ENCODE assay signal across 21 cellular contexts in the genomic region with DNA sequence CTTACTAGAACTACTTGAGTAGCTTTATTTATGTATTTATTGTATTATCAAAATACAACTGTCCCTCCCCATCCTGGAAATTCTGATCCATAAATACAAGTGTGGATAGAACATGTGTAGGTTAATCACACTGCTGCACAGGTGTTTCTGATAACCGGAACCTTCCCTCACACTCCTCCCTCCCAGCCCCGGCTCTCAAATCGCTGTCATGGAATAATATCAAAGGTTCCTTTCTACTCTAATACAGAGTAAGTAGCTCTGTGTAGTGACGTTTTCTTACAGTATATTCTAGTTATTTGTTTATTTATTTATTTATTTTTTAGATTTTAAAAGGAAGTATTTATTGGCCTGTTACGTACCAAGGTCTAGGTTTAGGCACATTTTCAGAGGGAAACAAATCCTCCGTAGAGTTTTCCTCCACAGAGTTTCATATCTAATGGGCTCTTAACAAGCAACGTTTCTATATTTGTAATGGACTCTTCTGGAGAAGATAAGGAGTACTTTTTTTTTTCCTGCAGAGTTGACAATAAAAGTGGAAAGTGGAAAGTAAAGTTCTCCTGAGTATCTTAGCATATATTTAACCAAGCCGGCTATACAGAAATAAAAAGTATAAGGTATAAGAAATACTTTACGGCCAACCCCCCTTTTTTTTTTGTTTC.
A peak's percentile ranks its signal among the peaks of the same experiment; 100 is the strongest.
DNase-seq lines count a peak whose midpoint lies in the region; ATAC-seq, FAIRE-seq and TF ChIP-seq lines count a peak whose summit lies in the region.
"Had no signal": no experiment of that assay in that cellular context is flagged by ENCODE, and none has a peak within 500 bp of the region (broad histone marks: within the 10 kb centered on the region; RNA-seq: fewer than 3 reads in every experiment).

No MANE protein-coding gene starts in this region.

- H3K27me3 ChIP-seq in right atrium auricular region (no peaks in the 10 kb centered on the region), small intestine (ENCODE audit: control insufficient read depth in 2 of 2, insufficient read depth in 2 of 2, low read length in 2 of 2) (no peaks in the 10 kb centered on the region), tibial artery (no peaks in the 10 kb centered on the region)
- H3K27me3 ChIP-seq: BLaER1 had no signal

- H3K4me1 ChIP-seq in right atrium auricular region, result no peaks in the 10 kb centered on the region
- no peaks in the 10 kb centered on the region for H3K4me1 ChIP-seq in small intestine (ENCODE audit: control insufficient read depth in 2 of 2, insufficient read depth in 1 of 2, low read depth in 1 of 2, low read length in 1 of 2)
- H3K4me1 ChIP-seq in tibial artery, result no peaks in the 10 kb centered on the region
- H3K4me1 ChIP-seq: BLaER1, Caco-2 had no signal

- peaks cover 0 to 7% of the 10 kb centered on the region in 2 donors for H3K9me3 ChIP-seq in right atrium auricular region
- no peaks in the 10 kb centered on the region for H3K9me3 ChIP-seq in small intestine (ENCODE audit: control insufficient read depth, low read depth)
- no peaks in the 10 kb centered on the region for H3K9me3 ChIP-seq in tibial artery
- H3K9me3 ChIP-seq: BLaER1, Caco-2 had no signal

- no peak for DNase-seq in Right ventricle myocardium superior
- no peak for DNase-seq in right atrium auricular region (ENCODE audit: low spot score)
- DNase-seq in left ventricle myocardium superior, result no peak
- DNase-seq in cardiac septum (ENCODE audit: low spot score), result no peak
- DNase-seq in small intestine, result peak; percentile 63
- DNase-seq in tibial artery, result no peak
- DNase-seq: Caco-2; CD4-positive, CD25-positive, alpha-beta regulatory T cell; CD8-positive, alpha-beta T cell; DMS153; DND-41; GM23248; H7; HCEC 1CT had no signal

- 19 to 60% (median 41%) methylated on average over 9 of the region's 9 CpGs for WGBS in small intestine, 3 donors

- H3K4me3 ChIP-seq in right atrium auricular region, result no peak overlapping the region
- no peak overlapping the region for H3K4me3 ChIP-seq in small intestine (ENCODE audit: low read depth in 1 of 2, low read length in 2 of 2)
- no peak overlapping the region for H3K4me3 ChIP-seq in tibial artery
- H3K4me3 ChIP-seq: BLaER1, GM23248 had no signal

- ATAC-seq in Right ventricle myocardium superior (ENCODE audit: poor library complexity), result peak; percentile 71
- peak; percentile 57 for ATAC-seq in left ventricle myocardium superior
- ATAC-seq: CD8-positive, alpha-beta T cell had no signal

- TF ChIP-seq CTCF in right atrium auricular region (IDR thresholded peaks at IDR 0.05) (no peak), tibial artery (IDR thresholded peaks at IDR 0.05) (no peak)

- H3K27ac ChIP-seq in right atrium auricular region (no peak overlapping the region), small intestine (ENCODE audit: low read depth in 1 of 2, low read length in 1 of 2) (no peak overlapping the region), tibial artery (no peak overlapping the region)
- H3K27ac ChIP-seq: 22Rv1, BLaER1, C4-2B, GM23248 had no signal

- FAIRE-seq in small intestine (lab: Jason Lieb, UNC), result no peak
- FAIRE-seq: A204.1, G401.6, GM12892, H1 had no signal

- intact Hi-C loops in Right ventricle myocardium superior (cut with DNase I) (no loop called here), left ventricle myocardium superior (cut with micrococcal nuclease) (no loop called here), cardiac septum (cut with DNase I) (no loop called here), tibial artery (cut with DNase I; ENCODE audit: low total_unique reads) (no loop called here)

- H3K36me3 ChIP-seq in right atrium auricular region (no peaks in the 10 kb centered on the region), small intestine (ENCODE audit: control insufficient read depth in 2 of 2, insufficient read depth in 2 of 2, low read length in 2 of 2) (no peaks in the 10 kb centered on the region), tibial artery (no peaks in the 10 kb centered on the region)
- H3K36me3 ChIP-seq: BLaER1 had no signal
